In the genomic region with DNA sequence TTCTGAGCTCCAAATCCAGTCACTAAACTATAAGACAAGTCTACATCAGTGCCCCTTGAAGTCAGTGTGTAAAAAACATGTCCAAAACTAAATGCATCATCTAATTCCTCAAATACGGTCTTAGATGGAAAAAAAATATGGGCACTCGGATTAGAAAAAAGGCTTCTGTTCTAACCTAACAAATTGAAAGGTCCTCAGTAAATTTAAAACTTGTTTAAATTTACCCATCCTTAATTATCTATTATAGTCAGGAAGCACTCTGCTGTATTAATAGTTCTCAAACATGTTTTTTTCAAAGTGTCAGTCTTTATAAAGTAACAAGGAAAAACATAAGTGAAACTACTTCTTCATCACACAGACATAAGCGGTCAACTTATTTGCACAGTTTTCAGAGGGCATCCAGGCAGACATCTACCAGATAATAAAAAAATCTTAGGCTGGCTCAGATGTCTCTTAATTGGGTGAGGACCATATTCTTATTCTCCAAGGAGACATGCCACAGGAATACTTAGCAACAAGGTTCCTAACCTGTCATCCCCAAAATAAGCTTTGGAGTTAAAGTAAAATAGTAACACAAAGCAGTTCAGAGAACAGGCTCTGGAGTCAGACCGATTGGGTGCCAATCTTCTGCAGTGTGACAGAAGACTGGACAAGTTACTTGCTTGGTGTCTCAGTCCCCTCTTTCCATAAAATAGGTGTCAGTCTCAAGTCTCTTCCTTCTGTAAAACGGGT, we compare ENCODE assay signal across 9 cellular contexts. TPM values are rescaled to one million over a fixed set of nuclear protein-coding genes. Genes with fewer than 3 reads are reported as not detected.
DNase-seq lines count a peak whose midpoint lies in the region; ATAC-seq and TF ChIP-seq lines count a peak whose summit lies in the region.
"Had no signal": no experiment of that assay in that cellular context is flagged by ENCODE, and none has a peak within 500 bp of the region (broad histone marks: within the 10 kb centered on the region; RNA-seq: fewer than 3 reads in every experiment).

No MANE protein-coding gene starts in this region.

- H3K4me3 ChIP-seq in OCI-LY1 (ENCODE audit: low read depth, low read length, poor library complexity, severe bottlenecking): peak overlapping the region; percentile 53

- peak overlapping the region; percentile 55 for H3K9ac ChIP-seq in OCI-LY1 (ENCODE audit: low read length)

- no peaks in the 10 kb centered on the region for H3K27me3 ChIP-seq in OCI-LY1 (ENCODE audit: insufficient read depth, low read length)

- peak overlapping the region; percentile 78 for H3K4me2 ChIP-seq in OCI-LY1 (ENCODE audit: low read length)

- H2AFZ ChIP-seq in OCI-LY1 (ENCODE audit: low read length): no peak overlapping the region

- peaks cover 49% of the 10 kb centered on the region for H3K4me1 Mint-ChIP-seq in CD14-positive monocyte
- H3K4me1 Mint-ChIP-seq in endothelial cell (ENCODE audit: unreplicated experiment): peaks cover 21% of the 10 kb centered on the region

- H3K36me3 Mint-ChIP-seq in CD14-positive monocyte: peaks cover 3 to 7% of the 10 kb centered on the region in 2 donors
- H3K36me3 Mint-ChIP-seq in endothelial cell (ENCODE audit: low read depth, unreplicated experiment): no peaks in the 10 kb centered on the region

- peaks cover 99% of the 10 kb centered on the region for H3K79me2 ChIP-seq in OCI-LY1 (ENCODE audit: insufficient read depth, low read length)

- H3K9me2 ChIP-seq in OCI-LY1 (ENCODE audit: low read depth, low read length): no peaks in the 10 kb centered on the region

- H3K4me3 Mint-ChIP-seq in CD14-positive monocyte (peak overlapping the region; percentile 78 to 93), endothelial cell (ENCODE audit: unreplicated experiment) (no peak overlapping the region)

- H3K27ac Mint-ChIP-seq in CD14-positive monocyte: peak overlapping the region; percentile 87 to 99 (median 93)
- peak overlapping the region; percentile 25 for H3K27ac Mint-ChIP-seq in endothelial cell (ENCODE audit: unreplicated experiment)

- peaks cover 35% of the 10 kb centered on the region for H3K36me3 ChIP-seq in OCI-LY1 (ENCODE audit: insufficient read depth, low read length)

- H4K20me1 ChIP-seq in OCI-LY1 (ENCODE audit: insufficient read depth, low read length): no peaks in the 10 kb centered on the region

- ATAC-seq in GM18868 (IDR thresholded peaks at IDR 0.05; ENCODE audit: unreplicated experiment) (no peak), GM18517 (IDR thresholded peaks at IDR 0.05; ENCODE audit: unreplicated experiment) (no peak), GM19395 (IDR thresholded peaks at IDR 0.05; ENCODE audit: unreplicated experiment) (no peak)

- H3K27me3 Mint-ChIP-seq in CD14-positive monocyte (ENCODE audit: low read depth in 3 of 3) (no peaks in the 10 kb centered on the region), endothelial cell (ENCODE audit: unreplicated experiment) (peaks cover 4% of the 10 kb centered on the region)

- H3K9me3 ChIP-seq in OCI-LY1 (ENCODE audit: low read length): no peaks in the 10 kb centered on the region

- TF ChIP-seq CTCF in CD14-positive monocyte (IDR thresholded peaks at IDR 0.05): no peak
- no peak for TF ChIP-seq CTCF in OCI-LY1 (IDR thresholded peaks at IDR 0.05; ENCODE audit: low read length)
- no peak for TF ChIP-seq CTCF in endothelial cell (IDR thresholded peaks at IDR 0.05; ENCODE audit: unreplicated experiment)

- H3F3A ChIP-seq in OCI-LY1 (ENCODE audit: insufficient read depth, low read length): 0 out of 2 replicates have a peak, but pooled peaks cover 11% of the 10 kb centered on the region

- H3K27ac ChIP-seq in OCI-LY1 (ENCODE audit: low read depth, low read length, poor library complexity, severe bottlenecking): peak overlapping the region; percentile 90

- DNase-seq in CD14-positive monocyte (ENCODE audit: low spot score) (no peak), endothelial cell (ENCODE audit: low spot score) (no peak), pons (ENCODE audit: low spot score) (peak; percentile 68), NOMO-1 (lab: John Stamatoyannopoulos, UW; ENCODE audit: unreplicated experiment in 2 of 2) (no peak)
- DNase-seq: GOT3 had no signal

- H3K9me3 Mint-ChIP-seq in CD14-positive monocyte: no peaks in the 10 kb centered on the region
- no peaks in the 10 kb centered on the region for H3K9me3 Mint-ChIP-seq in endothelial cell (ENCODE audit: unreplicated experiment)

- peaks cover 98% of the 10 kb centered on the region for H3K4me1 ChIP-seq in OCI-LY1 (ENCODE audit: insufficient read depth, low read length, severe bottlenecking)

- intact Hi-C loops in CD14-positive monocyte (cut with micrococcal nuclease): no loop called here

RNA-seq across cellular contexts. Expression of a gene that starts 33.4 kb away (rescaled TPM):
- polyA plus RNA-seq in CD14-positive monocyte: 10 to 100 TPM; 83.3 TPM
- 46.0 TPM for total RNA-seq in endothelial cell (ENCODE audit: unreplicated experiment)
